In the genomic region with DNA sequence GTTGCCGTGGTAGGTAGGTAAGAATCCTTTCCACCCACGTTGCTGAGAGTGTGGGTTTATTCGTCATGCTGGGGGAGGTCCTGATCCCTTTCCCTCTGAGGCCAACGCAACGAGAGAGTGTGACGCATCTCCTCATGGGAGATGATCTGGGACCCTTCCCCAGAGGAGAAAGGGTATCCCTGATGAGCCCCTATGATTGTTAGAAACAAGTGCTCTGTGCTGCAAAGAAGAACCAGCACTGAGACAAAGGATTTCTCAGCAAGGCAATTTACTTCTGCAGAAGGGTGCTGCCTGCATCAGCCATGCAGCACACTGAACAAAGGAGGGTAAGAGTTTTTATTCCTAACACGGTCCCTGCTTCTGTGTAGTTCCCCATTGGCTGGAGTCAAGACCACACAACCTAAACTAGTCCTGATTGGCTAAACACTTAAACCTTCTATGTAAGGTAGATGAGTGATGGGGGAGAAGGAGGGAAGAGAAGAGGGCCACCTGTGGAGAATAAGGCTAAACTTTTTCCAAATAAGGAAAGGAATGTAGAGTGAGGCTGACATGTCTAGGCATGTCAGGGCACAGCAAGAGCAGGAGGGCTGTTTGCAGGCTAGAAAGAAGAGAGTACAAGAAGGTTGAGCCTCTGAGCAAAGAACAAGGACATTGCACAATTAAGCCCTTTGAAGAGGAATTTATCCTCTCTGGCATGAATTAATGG, we compare ENCODE assay signal across 18 cellular contexts. TPM values are rescaled to one million over a fixed set of nuclear protein-coding genes. Genes with fewer than 3 reads are reported as not detected.
DNase-seq lines count a peak whose midpoint lies in the region; ATAC-seq and TF ChIP-seq lines count a peak whose summit lies in the region.
"Had no signal": no experiment of that assay in that cellular context is flagged by ENCODE, and none has a peak within 500 bp of the region (broad histone marks: within the 10 kb centered on the region; RNA-seq: fewer than 3 reads in every experiment).

No MANE protein-coding gene starts in this region.

- no peak overlapping the region for H3K27ac ChIP-seq in GM23338 (ENCODE audit: low read depth)
- no peak overlapping the region for H3K27ac ChIP-seq in suprapubic skin
- H3K27ac ChIP-seq: BLaER1 treated with 17β-estradiol and CSF1 and Interleukin-3, amounts not matched to agents 10 nM and 100 nM; brain microvascular endothelial cell; psoas muscle; SK-N-MC; tibial artery had no signal

- H3K27ac Mint-ChIP-seq in GM23338 (no peak overlapping the region), mesothelial cell of epicardium (peak overlapping the region; percentile 14)
- H3K27ac Mint-ChIP-seq in activated CD4-positive, alpha-beta memory T cell treated with anti-CD3 and anti-CD28 coated beads for 36 hours: no peak overlapping the region

- no peaks in the 10 kb centered on the region for H4K20me1 ChIP-seq in GM23338 (replicated peaks; ENCODE audit: insufficient read depth)
- H4K20me1 ChIP-seq: BLaER1 treated with 17β-estradiol and CSF1 and Interleukin-3, amounts not matched to agents 10 nM and 100 nM had no signal

- H3F3A ChIP-seq in GM23338 (replicated peaks; ENCODE audit: low read depth): no peaks in the 10 kb centered on the region

- H3K4me3 Mint-ChIP-seq in GM23338 (no peak overlapping the region), mesothelial cell of epicardium (no peak overlapping the region)
- no peak overlapping the region for H3K4me3 Mint-ChIP-seq in activated CD4-positive, alpha-beta memory T cell treated with anti-CD3 and anti-CD28 coated beads for 36 hours

- intact Hi-C loops in activated CD4-positive, alpha-beta memory T cell treated with anti-CD3 and anti-CD28 coated beads for 36 hours (cut with micrococcal nuclease): no loop called here

- H3K4me3 ChIP-seq in GM23338 (no peak overlapping the region), choroid plexus epithelial cell (ENCODE audit: low read depth, low read length) (no peak overlapping the region), suprapubic skin (no peak overlapping the region)
- H3K4me3 ChIP-seq: psoas muscle, SK-N-MC, tibial artery had no signal

- H3K4me1 Mint-ChIP-seq in GM23338: no peaks in the 10 kb centered on the region
- H3K4me1 Mint-ChIP-seq in mesothelial cell of epicardium: no peaks in the 10 kb centered on the region
- peaks cover 22% of the 10 kb centered on the region for H3K4me1 Mint-ChIP-seq in activated CD4-positive, alpha-beta memory T cell treated with anti-CD3 and anti-CD28 coated beads for 36 hours (ENCODE audit: low read depth)

- H3K36me3 ChIP-seq in GM23338 (ENCODE audit: insufficient read depth) (peaks cover 15% of the 10 kb centered on the region), suprapubic skin (no peaks in the 10 kb centered on the region)
- H3K36me3 ChIP-seq: brain microvascular endothelial cell, tibial artery had no signal

- H3K27me3 Mint-ChIP-seq in GM23338 (ENCODE audit: insufficient read depth, low read depth, poor library complexity): no peaks in the 10 kb centered on the region
- H3K27me3 Mint-ChIP-seq in mesothelial cell of epicardium (ENCODE audit: low read depth): no peaks in the 10 kb centered on the region
- H3K27me3 Mint-ChIP-seq in activated CD4-positive, alpha-beta memory T cell treated with anti-CD3 and anti-CD28 coated beads for 36 hours: no peaks in the 10 kb centered on the region

- H2AFZ ChIP-seq in GM23338: no peak overlapping the region

- H3K4me1 ChIP-seq in GM23338 (ENCODE audit: insufficient read depth): no peaks in the 10 kb centered on the region
- H3K4me1 ChIP-seq in suprapubic skin: no peaks in the 10 kb centered on the region
- H3K4me1 ChIP-seq: BLaER1 treated with 17β-estradiol and CSF1 and Interleukin-3, amounts not matched to agents 10 nM and 100 nM; psoas muscle; tibial artery had no signal

- ATAC-seq in GM23338: peak; percentile 43
- ATAC-seq: psoas muscle had no signal

- H3K9me3 Mint-ChIP-seq in GM23338 (peaks cover 48% of the 10 kb centered on the region), mesothelial cell of epicardium (peaks cover 55% of the 10 kb centered on the region)
- peaks cover 39% of the 10 kb centered on the region for H3K9me3 Mint-ChIP-seq in activated CD4-positive, alpha-beta memory T cell treated with anti-CD3 and anti-CD28 coated beads for 36 hours

- peak; percentile 31 for DNase-seq in GM23338 (ENCODE audit: low spot score)
- peak; percentile 48 for DNase-seq in KBM-7
- DNase-seq in choroid plexus epithelial cell (ENCODE audit: low read depth): peak; percentile 36
- no peak for DNase-seq in mesothelial cell of epicardium (ENCODE audit: low spot score in 2 of 2, unreplicated experiment in 2 of 2)
- DNase-seq in activated CD4-positive, alpha-beta memory T cell treated with anti-CD3 and anti-CD28 coated beads for 36 hours: no peak
- DNase-seq in NOMO-1 treated with dmso at 0.1 percent for 144 hours (lab: John Stamatoyannopoulos, UW; ENCODE audit: unreplicated experiment): no peak
- no peak for DNase-seq in inferior parietal cortex (ENCODE audit: extremely low spot score)
- no peak for DNase-seq in suprapubic skin (ENCODE audit: low spot score in 2 of 2)
- DNase-seq: activated CD8-positive, alpha-beta memory T cell treated with anti-CD3 and anti-CD28 coated beads for 24 hours; brain microvascular endothelial cell; effector memory CD4-positive, alpha-beta T cell; NCI-H1417; NCI-H2227 treated with DMSO at 0.1 percent for 48 hours; psoas muscle; tibial artery had no signal

- CTCF ChIA-PET in activated CD4-positive, alpha-beta memory T cell treated with anti-CD3 and anti-CD28 coated beads for 36 hours (lab: Charles Lee): no interaction called here

- H3K36me3 Mint-ChIP-seq in GM23338 (ENCODE audit: low read depth) (peaks cover 36% of the 10 kb centered on the region), mesothelial cell of epicardium (peaks cover 6% of the 10 kb centered on the region)
- peaks cover 15% of the 10 kb centered on the region for H3K36me3 Mint-ChIP-seq in activated CD4-positive, alpha-beta memory T cell treated with anti-CD3 and anti-CD28 coated beads for 36 hours

- no peaks in the 10 kb centered on the region for H3K79me2 ChIP-seq in GM23338 (replicated peaks; ENCODE audit: insufficient read depth)

- H3K9me2 ChIP-seq in GM23338 (ENCODE audit: insufficient read depth): 0 out of 2 replicates have a peak, but pooled peaks cover 6% of the 10 kb centered on the region

- in situ Hi-C loops in KBM-7 (cut with MboI; ENCODE audit: low pct_unique_long_range_greater_than_20kb, low sequenced_read_pairs): no loop called here

- H3K27me3 ChIP-seq in GM23338 (ENCODE audit: insufficient read depth): no peaks in the 10 kb centered on the region
- no peaks in the 10 kb centered on the region for H3K27me3 ChIP-seq in suprapubic skin
- H3K27me3 ChIP-seq: BLaER1 treated with 17β-estradiol and CSF1 and Interleukin-3, amounts not matched to agents 10 nM and 100 nM; brain microvascular endothelial cell; tibial artery had no signal

- H3K4me2 ChIP-seq in GM23338: no peak overlapping the region
- H3K4me2 ChIP-seq: BLaER1 treated with 17β-estradiol and CSF1 and Interleukin-3, amounts not matched to agents 10 nM and 100 nM had no signal

- TF ChIP-seq POLR2A in suprapubic skin (IDR thresholded peaks at IDR 0.05): no peak

- peaks cover 8% of the 10 kb centered on the region for H3K9me3 ChIP-seq in suprapubic skin

- TF ChIP-seq CTCF in GM23338 (conservative IDR thresholded peaks at IDR 0.05; ENCODE audit: low read depth in 2 of 2): no peak
- TF ChIP-seq CTCF in choroid plexus epithelial cell (conservative IDR thresholded peaks at IDR 0.05; ENCODE audit: low read depth, low read length): no peak
- TF ChIP-seq CTCF in mesothelial cell of epicardium (IDR thresholded peaks at IDR 0.05; ENCODE audit: unreplicated experiment): no peak
- TF ChIP-seq CTCF in suprapubic skin (IDR thresholded peaks at IDR 0.05): no peak

- POLR2A ChIA-PET in activated CD4-positive, alpha-beta memory T cell treated with anti-CD3 and anti-CD28 coated beads for 36 hours (lab: Charles Lee): no interaction called here

- TF ChIP-seq EP300 in suprapubic skin (IDR thresholded peaks at IDR 0.05): no peak

- 77% methylated on average over 7 of the region's 7 CpGs for WGBS in suprapubic skin

RNA-seq across cellular contexts. Expression of a gene that starts 21.3 kb away (rescaled TPM):
- total RNA-seq in GM23338 (2014; rRNA removed; shearing (Covaris generic)): not detected in 2 replicates
- not detected in 2 replicates for polyA plus RNA-seq in GM23338 (2016; fragmentation: Nextera tagmentation; extraction: Ambion mirVana)
- 0.29 TPM in 1 of 3 replicates, not detected in the others for total RNA-seq in mesothelial cell of epicardium
- total RNA-seq in activated CD4-positive, alpha-beta memory T cell treated with anti-CD3 and anti-CD28 coated beads for 36 hours: not detected
- total RNA-seq in suprapubic skin: 10 to 100 TPM; 35.7 to 68.5 (median 60.8) TPM
- total RNA-seq: glomerular endothelial cell, psoas muscle had no signal
- polyA plus RNA-seq: psoas muscle had no signal

RNA-seq across cellular contexts. Expression of a gene that starts 29.6 kb away (rescaled TPM):
- total RNA-seq in GM23338 (2014; rRNA removed; shearing (Covaris generic)): not detected in 2 replicates
- polyA plus RNA-seq in GM23338 (2016; fragmentation: Nextera tagmentation; extraction: Ambion mirVana): not detected in 2 replicates
- total RNA-seq in mesothelial cell of epicardium (not detected in 3 replicates), suprapubic skin (not detected)
- not detected for total RNA-seq in activated CD4-positive, alpha-beta memory T cell treated with anti-CD3 and anti-CD28 coated beads for 36 hours
- total RNA-seq: glomerular endothelial cell, psoas muscle had no signal
- polyA plus RNA-seq: psoas muscle had no signal

RNA-seq across cellular contexts. Expression of a gene that starts 41.7 kb away (rescaled TPM):
- total RNA-seq in GM23338 (2014; rRNA removed; shearing (Covaris generic)): not detected in 2 replicates
- not detected in 2 replicates for polyA plus RNA-seq in GM23338 (2016; fragmentation: Nextera tagmentation; extraction: Ambion mirVana)
- not detected in 3 replicates for total RNA-seq in mesothelial cell of epicardium
- 10 to 100 TPM; 12.6 to 13.7 TPM for total RNA-seq in activated CD4-positive, alpha-beta memory T cell treated with anti-CD3 and anti-CD28 coated beads for 36 hours
- 10 to 100 TPM; 41.9 to 81.2 (median 53.5) TPM for total RNA-seq in suprapubic skin

Comparison
In these comparisons a context has a peak if more than half of its experiments do, and no peak if none do; other contexts are left out.
1. DNase-seq: peak in GM23338 (single experiment), KBM-7 (single experiment) and choroid plexus epithelial cell (single experiment); none in mesothelial cell of epicardium (0 of 2), activated CD4-positive, alpha-beta memory T cell treated with anti-CD3 and anti-CD28 coated beads for 36 hours (single experiment), NOMO-1 treated with dmso at 0.1 percent for 144 hours (single experiment), inferior parietal cortex (single experiment) and suprapubic skin (0 of 2).
2. RNA of a gene that starts 21.3 kb away (total RNA-seq): 35.7 to 68.5 TPM in suprapubic skin; 0.29 TPM in mesothelial cell of epicardium, not detected in GM23338 and not detected in activated CD4-positive, alpha-beta memory T cell treated with anti-CD3 and anti-CD28 coated beads for 36 hours; every median in the first group is over 10 times any median in the second.
3. RNA of a gene that starts 41.7 kb away (total RNA-seq): 41.9 to 81.2 TPM in suprapubic skin and 12.6 to 13.7 TPM in activated CD4-positive, alpha-beta memory T cell treated with anti-CD3 and anti-CD28 coated beads for 36 hours; not detected in mesothelial cell of epicardium and not detected in GM23338; every median in the first group is over 10 times any median in the second.